ENCODE assay signal across 15 cellular contexts in genomic region chr3:108008931-108009635, GRCh38.
DNase-seq lines count a peak whose midpoint lies in the region; ATAC-seq, FAIRE-seq and TF ChIP-seq lines count a peak whose summit lies in the region.
"Had no signal": no experiment of that assay in that cellular context is flagged by ENCODE, and none has a peak within 500 bp of the region (broad histone marks: within the 10 kb centered on the region; RNA-seq: fewer than 3 reads in every experiment).

No MANE protein-coding gene starts in this region.

- intact Hi-C loops in thyroid gland (cut with DNase I): no loop called here
- intact Hi-C loops in activated T-helper 2 cell treated with anti-CD3 and anti-CD28 coated beads, Interferon-gamma antibody, Interleukin-2, Interleukin-4, amounts not matched to agents 10 μg/mL and 5 μg/mL and 100 μg/mL, durations not matched to agents 14 hours and 24 hours and 36 hours (cut with micrococcal nuclease): no loop called here

- H3K4me1 Mint-ChIP-seq in activated T-helper 2 cell treated with anti-CD3 and anti-CD28 coated beads, Interferon-gamma antibody, Interleukin-2, Interleukin-4, amounts not matched to agents 10 μg/mL and 5 μg/mL and 100 μg/mL, durations not matched to agents 14 hours and 24 hours and 36 hours (ENCODE audit: low read depth): peaks cover 2% of the 10 kb centered on the region
- peaks cover 11% of the 10 kb centered on the region for H3K4me1 Mint-ChIP-seq in activated T-helper 17 cell treated with anti-CD3 and anti-CD28 coated beads, Interleukin-2, amount 50 U/mL, for 72 hours
- H3K4me1 Mint-ChIP-seq in activated T-cell treated with anti-CD3 and anti-CD28 coated beads, Interleukin-2, amount 50 U/mL, for 24 hours (ENCODE audit: low read depth): peaks cover 6% of the 10 kb centered on the region

- 82 to 88% methylated on average over 3 of the region's 3 CpGs for WGBS in thyroid gland, 2 donors

- H3K27me3 Mint-ChIP-seq in activated T-helper 2 cell treated with anti-CD3 and anti-CD28 coated beads, Interferon-gamma antibody, Interleukin-2, Interleukin-4, amounts not matched to agents 10 μg/mL and 5 μg/mL and 100 μg/mL, durations not matched to agents 14 hours and 24 hours and 36 hours (ENCODE audit: low read depth): peaks cover 23% of the 10 kb centered on the region
- H3K27me3 Mint-ChIP-seq in activated T-helper 17 cell treated with anti-CD3 and anti-CD28 coated beads, Interleukin-2, amount 50 U/mL, for 72 hours: no peaks in the 10 kb centered on the region
- H3K27me3 Mint-ChIP-seq in activated T-cell treated with anti-CD3 and anti-CD28 coated beads, Interleukin-2, amount 50 U/mL, for 24 hours: peaks cover 13% of the 10 kb centered on the region

- H3K4me2 ChIP-seq in osteoblast (ENCODE audit: insufficient read depth, low read length): peak overlapping the region; percentile 14
- H3K4me2 ChIP-seq: PC-9 had no signal

- no peaks in the 10 kb centered on the region for H4K20me1 ChIP-seq in osteoblast (ENCODE audit: insufficient read depth, low read length)

- H3K27me3 ChIP-seq in osteoblast (ENCODE audit: insufficient read depth, low read length) (peaks cover 14% of the 10 kb centered on the region), thyroid gland (no peaks in the 10 kb centered on the region)
- H3K27me3 ChIP-seq: right atrium auricular region had no signal

- no peaks in the 10 kb centered on the region for H3K79me2 ChIP-seq in osteoblast (ENCODE audit: insufficient read depth, low read length)

- no peaks in the 10 kb centered on the region for H3K36me3 Mint-ChIP-seq in activated T-helper 2 cell treated with anti-CD3 and anti-CD28 coated beads, Interferon-gamma antibody, Interleukin-2, Interleukin-4, amounts not matched to agents 10 μg/mL and 5 μg/mL and 100 μg/mL, durations not matched to agents 14 hours and 24 hours and 36 hours (ENCODE audit: low read depth)
- H3K36me3 Mint-ChIP-seq in activated T-helper 17 cell treated with anti-CD3 and anti-CD28 coated beads, Interleukin-2, amount 50 U/mL, for 72 hours (ENCODE audit: low read depth): no peaks in the 10 kb centered on the region
- H3K36me3 Mint-ChIP-seq in activated T-cell treated with anti-CD3 and anti-CD28 coated beads, Interleukin-2, amount 50 U/mL, for 24 hours (ENCODE audit: low read depth): no peaks in the 10 kb centered on the region

- peaks cover 22% of the 10 kb centered on the region for H3K4me1 ChIP-seq in osteoblast (ENCODE audit: insufficient read depth, low read length)
- H3K4me1 ChIP-seq in thyroid gland: peaks cover 9 to 20% of the 10 kb centered on the region in 2 donors

- no peak for ATAC-seq in activated T-helper 17 cell treated with anti-CD3 and anti-CD28 coated beads, Interleukin-2, amount 50 U/mL, for 72 hours (replicated peaks)
- ATAC-seq: K562 had no signal

- H3K36me3 ChIP-seq in osteoblast (ENCODE audit: insufficient read depth, low read length) (no peaks in the 10 kb centered on the region), thyroid gland (no peaks in the 10 kb centered on the region)
- H3K36me3 ChIP-seq: right atrium auricular region had no signal

- no peak overlapping the region for H3K27ac Mint-ChIP-seq in activated T-helper 2 cell treated with anti-CD3 and anti-CD28 coated beads, Interferon-gamma antibody, Interleukin-2, Interleukin-4, amounts not matched to agents 10 μg/mL and 5 μg/mL and 100 μg/mL, durations not matched to agents 14 hours and 24 hours and 36 hours
- H3K27ac Mint-ChIP-seq in activated T-helper 17 cell treated with anti-CD3 and anti-CD28 coated beads, Interleukin-2, amount 50 U/mL, for 72 hours: no peak overlapping the region
- no peak overlapping the region for H3K27ac Mint-ChIP-seq in activated T-cell treated with anti-CD3 and anti-CD28 coated beads, Interleukin-2, amount 50 U/mL, for 24 hours

- H3K4me3 Mint-ChIP-seq in activated T-helper 2 cell treated with anti-CD3 and anti-CD28 coated beads, Interferon-gamma antibody, Interleukin-2, Interleukin-4, amounts not matched to agents 10 μg/mL and 5 μg/mL and 100 μg/mL, durations not matched to agents 14 hours and 24 hours and 36 hours (ENCODE audit: low read depth): no peak overlapping the region
- H3K4me3 Mint-ChIP-seq in activated T-helper 17 cell treated with anti-CD3 and anti-CD28 coated beads, Interleukin-2, amount 50 U/mL, for 72 hours: no peak overlapping the region
- H3K4me3 Mint-ChIP-seq in activated T-cell treated with anti-CD3 and anti-CD28 coated beads, Interleukin-2, amount 50 U/mL, for 24 hours: no peak overlapping the region

- H3K4me3 ChIP-seq in osteoblast (ENCODE audit: insufficient read depth, low read length): no peak overlapping the region
- H3K4me3 ChIP-seq in thyroid gland (replicated peaks in 1 of 3): no peak overlapping the region
- H3K4me3 ChIP-seq: K562, PC-9, right atrium auricular region had no signal

- peak; percentile 24 for FAIRE-seq in GM12892 (lab: Jason Lieb, UNC)
- FAIRE-seq: K562 had no signal

- no peaks in the 10 kb centered on the region for H3K9me3 Mint-ChIP-seq in activated T-helper 2 cell treated with anti-CD3 and anti-CD28 coated beads, Interferon-gamma antibody, Interleukin-2, Interleukin-4, amounts not matched to agents 10 μg/mL and 5 μg/mL and 100 μg/mL, durations not matched to agents 14 hours and 24 hours and 36 hours
- no peaks in the 10 kb centered on the region for H3K9me3 Mint-ChIP-seq in activated T-helper 17 cell treated with anti-CD3 and anti-CD28 coated beads, Interleukin-2, amount 50 U/mL, for 72 hours
- H3K9me3 Mint-ChIP-seq in activated T-cell treated with anti-CD3 and anti-CD28 coated beads, Interleukin-2, amount 50 U/mL, for 24 hours: no peaks in the 10 kb centered on the region

- no peak for TF ChIP-seq CTCF in osteoblast (IDR thresholded peaks at IDR 0.05; ENCODE audit: extremely low read depth, low read depth, low read length)
- no peak for TF ChIP-seq CTCF in thyroid gland (IDR thresholded peaks at IDR 0.05)

- H3K9me3 ChIP-seq in osteoblast (ENCODE audit: low read depth, low read length): no peaks in the 10 kb centered on the region
- H3K9me3 ChIP-seq in thyroid gland: no peaks in the 10 kb centered on the region
- H3K9me3 ChIP-seq: right atrium auricular region had no signal

- H2AFZ ChIP-seq in osteoblast (ENCODE audit: low read length): no peak overlapping the region
- H2AFZ ChIP-seq: PC-9 had no signal

- DNase-seq in GM12892 (ENCODE audit: insufficient read length) (no peak), HK-2 (ENCODE audit: unreplicated experiment) (peak; percentile 64), astrocyte of the hippocampus (ENCODE audit: low read depth, low spot score) (peak; percentile 90), osteoblast (ENCODE audit: insufficient read length, low spot score, missing footprints) (peak; percentile 80), thyroid gland (no peak)
- DNase-seq in activated T-helper 2 cell treated with anti-CD3 and anti-CD28 coated beads, Interferon-gamma antibody, Interleukin-2, Interleukin-4, amounts not matched to agents 10 μg/mL and 5 μg/mL and 100 μg/mL, durations not matched to agents 14 hours and 24 hours and 36 hours (ENCODE audit: low spot score): no peak
- DNase-seq in activated T-cell treated with anti-CD3 and anti-CD28 coated beads, Interleukin-2, amount 50 U/mL, for 24 hours: no peak
- DNase-seq: anterior cingulate cortex, DMS53, NCI-H2107, PC-9, substantia nigra had no signal

- TF ChIP-seq POLR2A in GM12892 (IDR thresholded peaks at IDR 0.05; ENCODE audit: low read depth, low read length) (no peak), thyroid gland (IDR thresholded peaks at IDR 0.05) (no peak)

- H3K27ac ChIP-seq in osteoblast (ENCODE audit: low read depth, low read length) (no peak overlapping the region), thyroid gland (no peak overlapping the region)
- H3K27ac ChIP-seq: PC-9, right atrium auricular region had no signal

Comparison
In these comparisons a context has a peak if more than half of its experiments do, and no peak if none do; other contexts are left out.
1. DNase-seq: peak in HK-2 (single experiment), astrocyte of the hippocampus (single experiment) and osteoblast (single experiment); none in GM12892 (single experiment), thyroid gland (0 of 2), activated T-helper 2 cell treated with anti-CD3 and anti-CD28 coated beads, Interferon-gamma antibody, Interleukin-2, Interleukin-4, amounts not matched to agents 10 μg/mL and 5 μg/mL and 100 μg/mL, durations not matched to agents 14 hours and 24 hours and 36 hours (single experiment) and activated T-cell treated with anti-CD3 and anti-CD28 coated beads, Interleukin-2, amount 50 U/mL, for 24 hours (single experiment).